Comparison of ENCODE assay signal across 30 cellular contexts in genomic region chr1:118881751-118882150, GRCh38.
"Had no signal": no experiment of that assay in that cellular context is flagged by ENCODE, and none has a peak within 500 bp of the region (broad histone marks: within the 10 kb centered on the region; RNA-seq: fewer than 3 reads in every experiment).

No MANE protein-coding gene starts in this region.

- ATAC-seq: activated CD4-positive, alpha-beta T cell treated with anti-CD3 and anti-CD28 coated beads for 36 hours; activated CD4-positive, CD25-positive, alpha-beta regulatory T cell treated with anti-CD3 and anti-CD28 coated beads, Interleukin-2, amount 50 U/mL, for 24 hours; activated CD8-positive, alpha-beta T cell treated with anti-CD3 and anti-CD28 coated beads, Interleukin-2, amount 10 ng/mL, durations not matched to agents 7 days and 5 days; activated naive CD4-positive, alpha-beta T cell treated with anti-CD3 and anti-CD28 coated beads, Interleukin-2, amount 50 U/mL, for 72 hours; body of pancreas; PC-3; Right ventricle myocardium inferior; WTC11 had no signal

- H3K9me3 ChIP-seq: adrenal gland, body of pancreas, breast epithelium, Peyer's patch had no signal

- H3K4me3 ChIP-seq: adrenal gland, body of pancreas, breast epithelium, Peyer's patch had no signal

- H3K4me1 ChIP-seq: adrenal gland, body of pancreas, breast epithelium, Peyer's patch had no signal

- DNase-seq: activated CD4-positive, alpha-beta T cell treated with anti-CD3 and anti-CD28 coated beads for 36 hours; activated CD4-positive, alpha-beta T cell treated with anti-CD3 and anti-CD28 coated beads, Interleukin-2, amount 10 ng/mL, durations not matched to agents 7 days and 5 days; activated CD4-positive, alpha-beta T cell treated with anti-CD3 and anti-CD28 coated beads, Interleukin-2, amount 50 U/mL, for 48 hours; activated CD8-positive, alpha-beta T cell treated with anti-CD3 and anti-CD28 coated beads, Interleukin-2, amount 10 ng/mL, durations not matched to agents 7 days and 5 days; activated gamma-delta T cell; activated naive CD4-positive, alpha-beta T cell treated with Interleukin-2 at 50 U/mL for 16 hours; activated T-cell treated with anti-CD3 and anti-CD28 coated beads, Interleukin-2, amount 50 U/mL, for 24 hours; adrenal gland; body of pancreas; KG1; MM.1S; MV-4-11; NCI-H1092; NCI-H1436 treated with DMSO at 0.1 percent for 48 hours; NCI-H187; NCI-H2029 treated with DMSO at 0.1 percent for 48 hours; NCI-H2107; NCI-H2171; NCI-H510A; NCI-H526; NCI-H748 treated with DMSO at 0.1 percent for 48 hours; NK-92 treated with Interleukin-12 subunit alpha and Interleukin-12 subunit beta, amount 100 ng/mL, for 24 hours; PC-3; Peyer's patch had no signal

- H3K27me3 ChIP-seq: adrenal gland, body of pancreas, breast epithelium, Peyer's patch had no signal

- H3K27ac ChIP-seq: adrenal gland, body of pancreas, breast epithelium, Peyer's patch, RWPE1 had no signal

- H3K36me3 ChIP-seq: adrenal gland, breast epithelium, Peyer's patch had no signal
